ENCODE assay signal across 8 cellular contexts in genomic region chr18:49021433-49022129, GRCh38.
DNase-seq lines count a peak whose midpoint lies in the region; ATAC-seq and TF ChIP-seq lines count a peak whose summit lies in the region.

No MANE protein-coding gene starts in this region.

- no peak overlapping the region for H3T11ph ChIP-seq in H9 (ENCODE audit: low read length)

- H3K27ac Mint-ChIP-seq in H9 (peak overlapping the region in 2 of 3 experiments; percentile 94 to 95; a peak in 3 of 7 replicates), MCF 10A (ENCODE audit: low read depth, unreplicated experiment) (peak overlapping the region; percentile 73)
- no peak overlapping the region for H3K27ac Mint-ChIP-seq in stimulated activated effector memory CD8-positive, alpha-beta T cell treated with anti-CD3 and anti-CD28 coated beads, Interleukin-12 subunit alpha, Interleukin-12 subunit beta, amount 100 ng/mL, for 72 hours

- no peak overlapping the region for H2AFZ ChIP-seq in H9 (ENCODE audit: low read length)

- H3K27me3 ChIP-seq in H9 (ENCODE audit: insufficient read depth, low read length): no peaks in the 10 kb centered on the region
- no peaks in the 10 kb centered on the region for H3K27me3 ChIP-seq in left lung

- H3K4me3 Mint-ChIP-seq in H9 (no peak overlapping the region), MCF 10A (ENCODE audit: unreplicated experiment) (peak overlapping the region; percentile 40)
- H3K4me3 Mint-ChIP-seq in stimulated activated effector memory CD8-positive, alpha-beta T cell treated with anti-CD3 and anti-CD28 coated beads, Interleukin-12 subunit alpha, Interleukin-12 subunit beta, amount 100 ng/mL, for 72 hours: no peak overlapping the region

- H3K23me2 ChIP-seq in H9 (ENCODE audit: insufficient read length, low read depth, low read length, poor library complexity, severe bottlenecking): no peaks in the 10 kb centered on the region

- H3K27ac ChIP-seq in C4-2B (peak overlapping the region; percentile 59), H9 (ENCODE audit: insufficient read length, low read depth, low read length) (no peak overlapping the region), RWPE1 (peak overlapping the region; percentile 76), left lung (peak overlapping the region in 1 of 2 donors; percentile 67)

- CTCF ChIA-PET in RWPE1 (lab: Yijun Ruan, JAX) (interaction anchor here (0.7 kb wide), 2 partner anchors 74 to 394 kb away, joined by 4 to 8 read pairs; no protein-coding TSS in a partner anchor), MCF 10A (lab: Yijun Ruan, JAX) (interaction anchor here (0.6 to 3.7 kb wide), 15 partner anchors 10 to 510 kb away, joined by 3 to 22 read pairs (median 3); no protein-coding TSS in a partner anchor)

- H4K20me1 ChIP-seq in H9 (ENCODE audit: control insufficient read depth, insufficient read depth, insufficient read length): no peaks in the 10 kb centered on the region

- H3K4me1 Mint-ChIP-seq in H9: peaks cover 12 to 13% of the 10 kb centered on the region in 2 experiments
- peaks cover 19% of the 10 kb centered on the region for H3K4me1 Mint-ChIP-seq in MCF 10A (ENCODE audit: insufficient read depth, unreplicated experiment)
- H3K4me1 Mint-ChIP-seq in stimulated activated effector memory CD8-positive, alpha-beta T cell treated with anti-CD3 and anti-CD28 coated beads, Interleukin-12 subunit alpha, Interleukin-12 subunit beta, amount 100 ng/mL, for 72 hours: peaks cover 22% of the 10 kb centered on the region

- H3K9me3 Mint-ChIP-seq in H9 (peaks cover 0 to 3% of the 10 kb centered on the region in 2 experiments; a peak in 2 of 5 replicates), MCF 10A (ENCODE audit: unreplicated experiment) (no peaks in the 10 kb centered on the region)
- H3K9me3 Mint-ChIP-seq in stimulated activated effector memory CD8-positive, alpha-beta T cell treated with anti-CD3 and anti-CD28 coated beads, Interleukin-12 subunit alpha, Interleukin-12 subunit beta, amount 100 ng/mL, for 72 hours: no peaks in the 10 kb centered on the region

- no peak overlapping the region for H2AK5ac ChIP-seq in H9 (ENCODE audit: insufficient read length, low read length)

- POLR2A ChIA-PET in RWPE1 (lab: Yijun Ruan, JAX; ENCODE audit: low non-redundant PET) (interaction anchor here (0.6 kb wide), 1 partner anchor 69 kb away, joined by 6 read pairs; no protein-coding TSS in a partner anchor), MCF 10A (lab: Yijun Ruan, JAX) (interaction anchor here (0.6 to 2.2 kb wide), 11 partner anchors 11 to 72 kb away, joined by 3 to 8 read pairs (median 4); no protein-coding TSS in a partner anchor)

- TF ChIP-seq CTCF in C4-2B (conservative IDR thresholded peaks at IDR 0.05) (peak; percentile 81), H9 (conservative IDR thresholded peaks at IDR 0.05) (peak; percentile 76), RWPE1 (conservative IDR thresholded peaks at IDR 0.05; ENCODE audit: low read depth) (peak; percentile 33), MCF 10A (IDR thresholded peaks at IDR 0.05; ENCODE audit: unreplicated experiment) (peak; percentile 23), left lung (IDR thresholded peaks at IDR 0.05) (peak; percentile 31 to 70)

- DNase-seq in H9: peak; percentile 95
- peak; percentile 72 for DNase-seq in RWPE1 (ENCODE audit: low spot score)
- DNase-seq in MCF 10A (ENCODE audit: unreplicated experiment): peak; percentile 93
- peak; percentile 84 to 91 for DNase-seq in left lung
- peak; percentile 30 to 80 for DNase-seq in stimulated activated effector memory CD8-positive, alpha-beta T cell treated with anti-CD3 and anti-CD28 coated beads, Interleukin-12 subunit alpha, Interleukin-12 subunit beta, amount 100 ng/mL, for 72 hours (ENCODE audit: low spot score in 2 of 2)
- DNase-seq in NCI-H1048 (lab: John Stamatoyannopoulos, UW): no peak

- intact Hi-C loops in MCF 10A (cut with micrococcal nuclease) (loop anchor here (2.0 to 10.0 kb wide), 3 partner anchors 71 to 393 kb away; partner anchors contain the start of gene SMAD7), left lung (cut with DNase I) (no loop called here)

- H4K5ac ChIP-seq in H9 (ENCODE audit: insufficient read length, low read depth, low read length): no peak overlapping the region

- no peak overlapping the region for H3K9ac ChIP-seq in H9 (ENCODE audit: extremely low read depth, insufficient read length, low read length)

- no TSS peak for BruUV-seq in MCF 10A (replicated peaks; lab: Mats Ljungman, UMichigan)

- no peak overlapping the region for H2BK12ac ChIP-seq in H9 (ENCODE audit: insufficient read length, low read depth, low read length)

- H3K9me3 ChIP-seq in H9 (ENCODE audit: control insufficient read depth, low read depth, low read length) (no peaks in the 10 kb centered on the region), left lung (no peaks in the 10 kb centered on the region)

- no peak overlapping the region for H3K56ac ChIP-seq in H9 (ENCODE audit: insufficient read length, low read depth, low read length)

- H3K79me1 ChIP-seq in H9 (ENCODE audit: insufficient read depth, low read depth, low read length, poor library complexity, severe bottlenecking): no peaks in the 10 kb centered on the region

- no peaks in the 10 kb centered on the region for H3K36me3 ChIP-seq in left lung

- H3K18ac ChIP-seq in H9 (ENCODE audit: insufficient read length, low read depth, low read length): no peak overlapping the region

- H3K4me3 ChIP-seq in left lung: peak overlapping the region; percentile 13 to 36

- no peaks in the 10 kb centered on the region; the same call in 1 of the 2 replicates for H3K27me3 Mint-ChIP-seq in H9 (ENCODE audit: low read depth)
- no peaks in the 10 kb centered on the region for H3K27me3 Mint-ChIP-seq in MCF 10A (ENCODE audit: insufficient read depth, unreplicated experiment)

- ATAC-seq in left lung (peak; percentile 93), HG03039 (IDR thresholded peaks at IDR 0.05; ENCODE audit: unreplicated experiment) (no peak)
- ATAC-seq in stimulated activated effector memory CD8-positive, alpha-beta T cell treated with anti-CD3 and anti-CD28 coated beads, Interleukin-12 subunit alpha, Interleukin-12 subunit beta, amount 100 ng/mL, for 72 hours: peak; percentile 78

- H3K79me2 ChIP-seq in H9 (ENCODE audit: insufficient read depth, low read length): no peaks in the 10 kb centered on the region

- WGBS in H9 (ENCODE audit: extremely low coverage, insufficient read length, low lambda C conversion rate): no CpG with 5 or more reads among the region's 18 CpGs

- no peak overlapping the region for H2BK5ac ChIP-seq in H9 (ENCODE audit: insufficient read length, low read length)

- no peak overlapping the region for H4K91ac ChIP-seq in H9 (ENCODE audit: insufficient read length, low read depth, low read length)

- H2BK20ac ChIP-seq in H9 (ENCODE audit: low read depth, low read length, poor library complexity, severe bottlenecking): no peak overlapping the region

- no peak overlapping the region for H2BK120ac ChIP-seq in H9 (ENCODE audit: low read depth, low read length, poor library complexity, severe bottlenecking)

- no peak overlapping the region for H4K8ac ChIP-seq in H9 (replicated peaks; ENCODE audit: insufficient read length, low read depth, low read length)

- no peak overlapping the region for H3K14ac ChIP-seq in H9 (ENCODE audit: insufficient read depth, low read length)

- no peak overlapping the region for H3K4ac ChIP-seq in H9 (ENCODE audit: low read depth, low read length)

- no peak overlapping the region for H3K4me2 ChIP-seq in H9 (ENCODE audit: insufficient read depth, insufficient read length, low read length)

- H3K36me3 Mint-ChIP-seq in H9 (ENCODE audit: insufficient read depth in 1 of 3, low read depth in 3 of 3) (peaks cover 0 to 2% (median 0%) of the 10 kb centered on the region in 3 experiments; a peak in 1 of 7 replicates), MCF 10A (ENCODE audit: insufficient read depth, unreplicated experiment) (peaks cover 1% of the 10 kb centered on the region)
- no peaks in the 10 kb centered on the region for H3K36me3 Mint-ChIP-seq in stimulated activated effector memory CD8-positive, alpha-beta T cell treated with anti-CD3 and anti-CD28 coated beads, Interleukin-12 subunit alpha, Interleukin-12 subunit beta, amount 100 ng/mL, for 72 hours

- no peak overlapping the region for H3K23ac ChIP-seq in H9 (ENCODE audit: insufficient read length, low read depth, low read length)

- peaks cover 2% of the 10 kb centered on the region; the same call in 1 of the 2 replicates for H3K4me1 ChIP-seq in H9 (ENCODE audit: insufficient read depth, low read length)
- no peaks in the 10 kb centered on the region for H3K4me1 ChIP-seq in left lung

- no peak overlapping the region for H2BK15ac ChIP-seq in H9 (ENCODE audit: low read depth, low read length)

Comparison
In these comparisons a context has a peak if more than half of its experiments do, and no peak if none do; other contexts are left out.
1. CTCF ChIP-seq: peak in every context shown above with its lines; median percentile 81 in C4-2B; 76 in H9; 50 in left lung; 33 in RWPE1; 23 in MCF 10A.